ENCODE assay signal across 23 cellular contexts in genomic region chrX:125680366-125680765, GRCh38.
"Had no signal": no experiment of that assay in that cellular context is flagged by ENCODE, and none has a peak within 500 bp of the region (broad histone marks: within the 10 kb centered on the region; RNA-seq: fewer than 3 reads in every experiment).

No MANE protein-coding gene starts in this region.

- H3K4me1 Mint-ChIP-seq: endodermal cell, mesothelial cell of epicardium had no signal

- H3K9me3 ChIP-seq: colonic mucosa, esophagus squamous epithelium, gastrocnemius medialis, left lung, lower lobe of right lung had no signal

- H3K4me1 ChIP-seq: colonic mucosa, esophagus squamous epithelium, gastrocnemius medialis, heart right ventricle, left lung, lower lobe of right lung had no signal

- H3K27me3 ChIP-seq: colonic mucosa, esophagus squamous epithelium, gastrocnemius medialis, heart right ventricle, left lung had no signal

- DNase-seq: colonic mucosa; cortex of kidney; effector CD8-positive, alpha-beta T cell; effector memory CD8-positive, alpha-beta T cell; endodermal cell; erythroblast; esophagus squamous epithelium; foreskin fibroblast; foreskin melanocyte; gastrocnemius medialis; glutamatergic neuron; head of caudate nucleus; heart right ventricle; hippocampal formation; left cardiac atrium; left lung; left ventricle myocardium superior; lower lobe of right lung; mesenchymal stem cell had no signal

- H3K27ac Mint-ChIP-seq: dendritic cell treated with granulocyte-macrophage colony-stimulating factor and Interleukin-4, amounts not matched to agents 40 ng/mL and 50 ng/mL, for 4 days; effector memory CD8-positive, alpha-beta T cell; endodermal cell; mesothelial cell of epicardium had no signal

- H3K27me3 Mint-ChIP-seq: dendritic cell treated with granulocyte-macrophage colony-stimulating factor and Interleukin-4, amounts not matched to agents 40 ng/mL and 50 ng/mL, for 4 days; effector memory CD8-positive, alpha-beta T cell had no signal

- H3K4me3 ChIP-seq: colonic mucosa, esophagus squamous epithelium, gastrocnemius medialis, heart right ventricle, left lung, lower lobe of right lung had no signal

- H3K27ac ChIP-seq: colonic mucosa, epithelial cell of prostate, esophagus squamous epithelium, gastrocnemius medialis, heart right ventricle, left lung, lower lobe of right lung had no signal

- H3K36me3 ChIP-seq: colonic mucosa, esophagus squamous epithelium, gastrocnemius medialis, heart right ventricle, left lung, lower lobe of right lung had no signal

- ATAC-seq: effector memory CD8-positive, alpha-beta T cell; esophagus mucosa; gastrocnemius medialis; heart right ventricle; left cardiac atrium; left lung; left ventricle myocardium superior; lower lobe of right lung had no signal

- H3K4me3 Mint-ChIP-seq: dendritic cell treated with granulocyte-macrophage colony-stimulating factor and Interleukin-4, amounts not matched to agents 40 ng/mL and 50 ng/mL, for 4 days; effector memory CD8-positive, alpha-beta T cell; endodermal cell; mesothelial cell of epicardium had no signal

- H3K9me3 Mint-ChIP-seq: dendritic cell treated with granulocyte-macrophage colony-stimulating factor and Interleukin-4, amounts not matched to agents 40 ng/mL and 50 ng/mL, for 4 days had no signal
